In genomic region chr18:54239091-54239490, GRCh38 we compare ENCODE assay signal across 25 cellular contexts.
"Had no signal": no experiment of that assay in that cellular context is flagged by ENCODE, and none has a peak within 500 bp of the region (broad histone marks: within the 10 kb centered on the region; RNA-seq: fewer than 3 reads in every experiment).

No MANE protein-coding gene starts in this region.

- H3K27ac Mint-ChIP-seq: activated CD8-positive, alpha-beta T cell treated with anti-CD3 and anti-CD28 coated beads, Interleukin-2, amount 10 ng/mL, durations not matched to agents 7 days and 5 days; activated naive CD8-positive, alpha-beta T cell treated with anti-CD3 and anti-CD28 coated beads, Interleukin-2, amount 50 U/mL, for 24 hours; activated T-helper 1 cell treated with anti-CD3 and anti-CD28 coated beads, Interleukin-12 subunit alpha, Interleukin-12 subunit beta, Interleukin-2, Interleukin-4 antibody, amounts not matched to agents 30 ng/mL and 10 ng/mL and 1 ng/mL, durations not matched to agents 14 hours and 24 hours and 36 hours; endodermal cell; progenitor cell of endocrine pancreas had no signal

- H3K9me3 ChIP-seq: gastroesophageal sphincter, left ventricle myocardium inferior, tibial artery, uterus had no signal

- H3K4me3 ChIP-seq: gastroesophageal sphincter, left ventricle myocardium inferior, tibial artery, uterus had no signal

- H3K4me1 Mint-ChIP-seq: activated naive CD8-positive, alpha-beta T cell treated with anti-CD3 and anti-CD28 coated beads, Interleukin-2, amount 50 U/mL, for 24 hours had no signal

- H3K36me3 Mint-ChIP-seq: brain had no signal

- H3K27ac ChIP-seq: epithelial cell of prostate, gastroesophageal sphincter, tibial artery, uterus, WERI-Rb-1 had no signal

- H3K27me3 Mint-ChIP-seq: activated naive CD8-positive, alpha-beta T cell treated with anti-CD3 and anti-CD28 coated beads, Interleukin-2, amount 50 U/mL, for 24 hours; brain; progenitor cell of endocrine pancreas had no signal

- H3K36me3 ChIP-seq: gastroesophageal sphincter, left ventricle myocardium inferior, tibial artery, uterus, WERI-Rb-1 had no signal

- DNase-seq: activated CD4-positive, alpha-beta T cell treated with anti-CD3 and anti-CD28 coated beads, Interleukin-2, amount 50 U/mL, for 1 hour; activated CD4-positive, CD25-positive, alpha-beta regulatory T cell treated with anti-CD3 and anti-CD28 coated beads, Interleukin-2, amount 50 U/mL, for 72 hours; activated CD8-positive, alpha-beta T cell treated with anti-CD3 and anti-CD28 coated beads, Interleukin-2, amount 10 ng/mL, durations not matched to agents 7 days and 5 days; activated gamma-delta T cell; activated naive CD4-positive, alpha-beta T cell treated with anti-CD3 and anti-CD28 coated beads, Interleukin-2, amount 50 U/mL, for 16 hours; activated naive CD8-positive, alpha-beta T cell treated with anti-CD3 and anti-CD28 coated beads, Interleukin-2, amount 50 U/mL, for 24 hours; anterior cingulate cortex; caudate nucleus; endodermal cell; head of caudate nucleus; hypothalamus; left ventricle myocardium inferior; retina; stimulated activated CD4-positive, alpha-beta T cell treated with anti-CD3 and anti-CD28 coated beads, Interleukin-12 subunit alpha, Interleukin-12 subunit beta, amount 100 ng/mL, for 4 hours; stimulated activated CD4-positive, alpha-beta T cell treated with anti-CD3 and anti-CD28 coated beads, Interleukin-4, amount 100 ng/mL, for 4 hours; stimulated activated naive CD8-positive, alpha-beta T cell treated with anti-CD3 and anti-CD28 coated beads, Interleukin-15, Interleukin-2, amounts not matched to agents 100 U/mL and 50 U/mL, for 24 hours; substantia nigra; tibial artery; uterus; WERI-Rb-1 had no signal

- H3K9me3 Mint-ChIP-seq: activated naive CD8-positive, alpha-beta T cell treated with anti-CD3 and anti-CD28 coated beads, Interleukin-2, amount 50 U/mL, for 24 hours; activated T-helper 1 cell treated with anti-CD3 and anti-CD28 coated beads, Interleukin-12 subunit alpha, Interleukin-12 subunit beta, Interleukin-2, Interleukin-4 antibody, amounts not matched to agents 30 ng/mL and 10 ng/mL and 1 ng/mL, durations not matched to agents 14 hours and 24 hours and 36 hours had no signal

- H3K4me3 Mint-ChIP-seq: activated CD8-positive, alpha-beta T cell treated with anti-CD3 and anti-CD28 coated beads, Interleukin-2, amount 10 ng/mL, durations not matched to agents 7 days and 5 days; activated naive CD8-positive, alpha-beta T cell treated with anti-CD3 and anti-CD28 coated beads, Interleukin-2, amount 50 U/mL, for 24 hours; activated T-helper 1 cell treated with anti-CD3 and anti-CD28 coated beads, Interleukin-12 subunit alpha, Interleukin-12 subunit beta, Interleukin-2, Interleukin-4 antibody, amounts not matched to agents 30 ng/mL and 10 ng/mL and 1 ng/mL, durations not matched to agents 14 hours and 24 hours and 36 hours; brain; endodermal cell had no signal

- H3K4me1 ChIP-seq: gastroesophageal sphincter, tibial artery, uterus had no signal

- ATAC-seq: activated CD8-positive, alpha-beta T cell treated with anti-CD3 and anti-CD28 coated beads, Interleukin-2, amount 10 ng/mL, durations not matched to agents 7 days and 5 days; activated naive CD8-positive, alpha-beta T cell treated with anti-CD3 and anti-CD28 coated beads, Interleukin-2, amount 50 U/mL, for 24 hours; gastroesophageal sphincter; stimulated activated naive CD8-positive, alpha-beta T cell treated with anti-CD3 and anti-CD28 coated beads, Interleukin-15, Interleukin-2, amounts not matched to agents 100 U/mL and 50 U/mL, for 24 hours had no signal

- H3K27me3 ChIP-seq: gastroesophageal sphincter, tibial artery, uterus had no signal
